17 cellular contexts compared by ENCODE assay signal in genomic region chr3:133401374-133402135, GRCh38. TPM values are rescaled to one million over a fixed set of nuclear protein-coding genes. Genes with fewer than 3 reads are reported as not detected.
DNase-seq lines count a peak whose midpoint lies in the region; TF ChIP-seq lines count a peak whose summit lies in the region.
"Had no signal": no experiment of that assay in that cellular context is flagged by ENCODE, and none has a peak within 500 bp of the region (broad histone marks: within the 10 kb centered on the region; RNA-seq: fewer than 3 reads in every experiment).

No MANE protein-coding gene starts in this region.

- H3K27ac ChIP-seq in adrenal gland (no peak overlapping the region), left ventricle myocardium inferior (replicated peaks) (no peak overlapping the region), thyroid gland (no peak overlapping the region)
- H3K27ac ChIP-seq: neutrophil, SJCRH30, skin epidermis, upper lobe of right lung had no signal

- intact Hi-C loops in adrenal gland (cut with DNase I) (no loop called here), left ventricle myocardium inferior (cut with micrococcal nuclease) (no loop called here), thyroid gland (cut with DNase I) (no loop called here)

- H3K9me3 Mint-ChIP-seq in activated T-cell treated with anti-CD3 and anti-CD28 coated beads, Interleukin-2, amount 50 U/mL, for 24 hours = no peaks in the 10 kb centered on the region
- H3K9me3 Mint-ChIP-seq: immature natural killer cell had no signal

- H3K4me1 ChIP-seq in adrenal gland (replicated peaks in 1 of 2) = no peaks in the 10 kb centered on the region
- H3K4me1 ChIP-seq in left ventricle myocardium inferior = no peaks in the 10 kb centered on the region
- no peaks in the 10 kb centered on the region for H3K4me1 ChIP-seq in thyroid gland
- H3K4me1 ChIP-seq: upper lobe of right lung had no signal

- H3K4me3 Mint-ChIP-seq in activated T-cell treated with anti-CD3 and anti-CD28 coated beads, Interleukin-2, amount 50 U/mL, for 24 hours = no peak overlapping the region
- H3K4me3 Mint-ChIP-seq: activated naive CD8-positive, alpha-beta T cell; immature natural killer cell had no signal

- TF ChIP-seq CTCF in adrenal gland (IDR thresholded peaks at IDR 0.05) = no peak
- no peak for TF ChIP-seq CTCF in left ventricle myocardium inferior (IDR thresholded peaks at IDR 0.05; ENCODE audit: borderline replicate concordance)
- TF ChIP-seq CTCF in thyroid gland (IDR thresholded peaks at IDR 0.05) = no peak

- H3K27me3 Mint-ChIP-seq in activated T-cell treated with anti-CD3 and anti-CD28 coated beads, Interleukin-2, amount 50 U/mL, for 24 hours = no peaks in the 10 kb centered on the region
- H3K27me3 Mint-ChIP-seq: activated naive CD8-positive, alpha-beta T cell had no signal

- H3K36me3 ChIP-seq in adrenal gland (replicated peaks in 1 of 2) (no peaks in the 10 kb centered on the region), left ventricle myocardium inferior (no peaks in the 10 kb centered on the region), thyroid gland (no peaks in the 10 kb centered on the region)
- H3K36me3 ChIP-seq: neutrophil, SJCRH30, upper lobe of right lung had no signal

- peak; percentile 7 for DNase-seq in activated T-cell treated with anti-CD3 and anti-CD28 coated beads, Interleukin-2, amount 50 U/mL, for 24 hours
- DNase-seq in activated T-cell treated with anti-CD3 and anti-CD28 coated beads for 4 hours (no peak), adrenal gland (peak in 4 of 7 donors; percentile 25 to 73 (median 42)), left ventricle myocardium inferior (peak; percentile 43), thyroid gland (peak; percentile 36 to 46), T1000 (lab: John Stamatoyannopoulos, UW) (no peak)
- no peak for DNase-seq in activated CD8-positive, alpha-beta memory T cell treated with anti-CD3 and anti-CD28 coated beads, Interleukin-2, amount 50 U/mL, for 4 hours
- no peak for DNase-seq in stimulated activated CD4-positive, alpha-beta T cell treated with anti-CD3 and anti-CD28 coated beads, Interleukin-4, amount 100 ng/mL, for 4 hours
- DNase-seq: activated CD4-positive, alpha-beta T cell treated with anti-CD3 and anti-CD28 coated beads for 4 hours; immature natural killer cell; MM.1S; SJCRH30; upper lobe of right lung had no signal

- no peak overlapping the region for H3K27ac Mint-ChIP-seq in activated T-cell treated with anti-CD3 and anti-CD28 coated beads, Interleukin-2, amount 50 U/mL, for 24 hours
- H3K27ac Mint-ChIP-seq: activated naive CD8-positive, alpha-beta T cell; immature natural killer cell had no signal

- no peaks in the 10 kb centered on the region for H3K4me1 Mint-ChIP-seq in activated T-cell treated with anti-CD3 and anti-CD28 coated beads, Interleukin-2, amount 50 U/mL, for 24 hours (ENCODE audit: low read depth)
- H3K4me1 Mint-ChIP-seq: immature natural killer cell had no signal

- H3K9me3 ChIP-seq in adrenal gland (replicated peaks in 1 of 3) (no peaks in the 10 kb centered on the region), left ventricle myocardium inferior (replicated peaks) (no peaks in the 10 kb centered on the region), thyroid gland (no peaks in the 10 kb centered on the region)
- H3K9me3 ChIP-seq: neutrophil, SJCRH30, upper lobe of right lung had no signal

- H3K36me3 Mint-ChIP-seq in activated T-cell treated with anti-CD3 and anti-CD28 coated beads, Interleukin-2, amount 50 U/mL, for 24 hours (ENCODE audit: low read depth) = no peaks in the 10 kb centered on the region
- H3K36me3 Mint-ChIP-seq: activated naive CD8-positive, alpha-beta T cell; immature natural killer cell had no signal

- WGBS in adrenal gland, 4 donors = 48 to 71% (median 51%) methylated on average over 2 of the region's 2 CpGs
- 49 to 59% methylated on average over 2 of the region's 2 CpGs for WGBS in thyroid gland, 2 donors

- H3K27me3 ChIP-seq in adrenal gland (no peaks in the 10 kb centered on the region), left ventricle myocardium inferior (ENCODE audit: low read depth) (peaks cover 11% of the 10 kb centered on the region), thyroid gland (no peaks in the 10 kb centered on the region)
- H3K27me3 ChIP-seq: neutrophil, SJCRH30, upper lobe of right lung had no signal

- H3K4me3 ChIP-seq in adrenal gland = no peak overlapping the region
- no peak overlapping the region for H3K4me3 ChIP-seq in left ventricle myocardium inferior
- H3K4me3 ChIP-seq in thyroid gland (replicated peaks in 1 of 3) = no peak overlapping the region
- H3K4me3 ChIP-seq: SJCRH30, skin epidermis, upper lobe of right lung had no signal

- TF ChIP-seq POLR2A in adrenal gland (IDR thresholded peaks at IDR 0.05) (no peak), thyroid gland (IDR thresholded peaks at IDR 0.05) (no peak)

RNA-seq across cellular contexts. Expression of gene BFSP2, which starts 1.7 kb away (rescaled TPM):
- total RNA-seq in adrenal gland = not detected
- polyA plus RNA-seq in adrenal gland = not detected
- total RNA-seq in left ventricle myocardium inferior = not detected
- not detected for total RNA-seq in thyroid gland
- total RNA-seq: mesenteric fat pad, SJCRH30, upper lobe of right lung had no signal

Comparison
In these comparisons a context has a peak if more than half of its experiments do, and no peak if none do; other contexts are left out.
1. DNase-seq: peak in activated T-cell treated with anti-CD3 and anti-CD28 coated beads, Interleukin-2, amount 50 U/mL, for 24 hours (single experiment), adrenal gland (4 of 7), left ventricle myocardium inferior (single experiment) and thyroid gland (2 of 2); none in activated T-cell treated with anti-CD3 and anti-CD28 coated beads for 4 hours (single experiment), T1000 (single experiment), activated CD8-positive, alpha-beta memory T cell treated with anti-CD3 and anti-CD28 coated beads, Interleukin-2, amount 50 U/mL, for 4 hours (single experiment) and stimulated activated CD4-positive, alpha-beta T cell treated with anti-CD3 and anti-CD28 coated beads, Interleukin-4, amount 100 ng/mL, for 4 hours (0 of 2).